In the genomic region with DNA sequence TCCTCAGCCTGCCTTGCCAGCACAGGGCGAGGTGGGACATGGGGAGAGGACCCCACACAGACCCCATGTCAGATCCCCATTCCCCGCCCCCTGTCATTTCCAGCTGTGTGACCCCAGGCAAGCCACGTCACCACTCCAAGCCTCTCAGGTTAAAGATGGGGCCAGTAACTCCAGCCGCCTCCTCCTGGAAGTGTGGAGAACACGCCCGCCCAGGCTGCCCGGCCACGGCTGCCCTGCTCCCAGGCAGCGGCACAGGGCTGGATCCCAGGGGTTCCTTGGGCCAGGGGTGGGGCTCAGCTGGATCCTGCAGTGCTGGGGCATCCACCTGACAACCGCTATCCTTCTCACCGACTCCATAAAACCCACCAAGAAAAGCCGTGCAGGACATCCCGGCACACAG, we compare ENCODE assay signal across 2 cellular contexts.
TF ChIP-seq lines count a peak whose summit lies in the region.

No MANE protein-coding gene starts in this region.

TF ChIP-seq in A549, 52 proteins besides CTCF, POLR2A, EP300 and RAD21 (continued from another document):
- TF ChIP-seq, protein P1, sequence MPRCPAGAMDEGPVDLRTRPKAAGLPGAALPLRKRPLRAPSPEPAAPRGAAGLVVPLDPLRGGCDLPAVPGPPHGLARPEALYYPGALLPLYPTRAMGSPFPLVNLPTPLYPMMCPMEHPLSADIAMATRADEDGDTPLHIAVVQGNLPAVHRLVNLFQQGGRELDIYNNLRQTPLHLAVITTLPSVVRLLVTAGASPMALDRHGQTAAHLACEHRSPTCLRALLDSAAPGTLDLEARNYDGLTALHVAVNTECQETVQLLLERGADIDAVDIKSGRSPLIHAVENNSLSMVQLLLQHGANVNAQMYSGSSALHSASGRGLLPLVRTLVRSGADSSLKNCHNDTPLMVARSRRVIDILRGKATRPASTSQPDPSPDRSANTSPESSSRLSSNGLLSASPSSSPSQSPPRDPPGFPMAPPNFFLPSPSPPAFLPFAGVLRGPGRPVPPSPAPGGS (IDR thresholded peaks at IDR 0.05), result no peak
- TF ChIP-seq TP53 (CRISPR knock-in tag; IDR thresholded peaks at IDR 0.05) (no peak), GATA3 (IDR thresholded peaks at IDR 0.05; ENCODE audit: borderline replicate concordance) (no peak), ZSCAN20 (CRISPR knock-in tag; IDR thresholded peaks at IDR 0.05) (no peak), CHD2 (IDR thresholded peaks at IDR 0.05; ENCODE audit: low read length, partially characterized antibody) (no peak), KDM5A (IDR thresholded peaks at IDR 0.05) (no peak), KDM1A (IDR thresholded peaks at IDR 0.05; ENCODE audit: low read depth) (no peak), BHLHE40 (IDR thresholded peaks at IDR 0.05; ENCODE audit: low read depth, low read length) (no peak), CBX8 (IDR thresholded peaks at IDR 0.05) (no peak), HEYL (CRISPR knock-in tag; IDR thresholded peaks at IDR 0.05) (no peak), HOXB13 (CRISPR knock-in tag; IDR thresholded peaks at IDR 0.05; ENCODE audit: low read depth) (no peak), EHMT2 (IDR thresholded peaks at IDR 0.05; ENCODE audit: low read depth) (no peak)
- TF ChIP-seq, protein P2, sequence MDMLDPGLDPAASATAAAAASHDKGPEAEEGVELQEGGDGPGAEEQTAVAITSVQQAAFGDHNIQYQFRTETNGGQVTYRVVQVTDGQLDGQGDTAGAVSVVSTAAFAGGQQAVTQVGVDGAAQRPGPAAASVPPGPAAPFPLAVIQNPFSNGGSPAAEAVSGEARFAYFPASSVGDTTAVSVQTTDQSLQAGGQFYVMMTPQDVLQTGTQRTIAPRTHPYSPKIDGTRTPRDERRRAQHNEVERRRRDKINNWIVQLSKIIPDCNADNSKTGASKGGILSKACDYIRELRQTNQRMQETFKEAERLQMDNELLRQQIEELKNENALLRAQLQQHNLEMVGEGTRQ (IDR thresholded peaks at IDR 0.05), result no peak
- TF ChIP-seq, protein P3, sequence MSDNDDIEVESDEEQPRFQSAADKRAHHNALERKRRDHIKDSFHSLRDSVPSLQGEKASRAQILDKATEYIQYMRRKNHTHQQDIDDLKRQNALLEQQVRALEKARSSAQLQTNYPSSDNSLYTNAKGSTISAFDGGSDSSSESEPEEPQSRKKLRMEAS (IDR thresholded peaks at IDR 0.05), result no peak
- TF ChIP-seq, protein P4, sequence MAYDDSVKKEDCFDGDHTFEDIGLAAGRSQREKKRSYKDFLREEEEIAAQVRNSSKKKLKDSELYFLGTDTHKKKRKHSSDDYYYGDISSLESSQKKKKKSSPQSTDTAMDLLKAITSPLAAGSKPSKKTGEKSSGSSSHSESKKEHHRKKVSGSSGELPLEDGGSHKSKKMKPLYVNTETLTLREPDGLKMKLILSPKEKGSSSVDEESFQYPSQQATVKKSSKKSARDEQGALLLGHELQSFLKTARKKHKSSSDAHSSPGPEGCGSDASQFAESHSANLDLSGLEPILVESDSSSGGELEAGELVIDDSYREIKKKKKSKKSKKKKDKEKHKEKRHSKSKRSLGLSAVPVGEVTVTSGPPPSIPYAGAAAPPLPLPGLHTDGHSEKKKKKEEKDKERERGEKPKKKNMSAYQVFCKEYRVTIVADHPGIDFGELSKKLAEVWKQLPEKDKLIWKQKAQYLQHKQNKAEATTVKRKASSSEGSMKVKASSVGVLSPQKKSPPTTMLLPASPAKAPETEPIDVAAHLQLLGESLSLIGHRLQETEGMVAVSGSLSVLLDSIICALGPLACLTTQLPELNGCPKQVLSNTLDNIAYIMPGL (CRISPR knock-in tag; IDR thresholded peaks at IDR 0.05; ENCODE audit: borderline replicate concordance), result no peak
TF ChIP-seq in A549: peak in this region for 0.

TF ChIP-seq in WTC11, 78 proteins besides CTCF, POLR2A, EP300 and RAD21 (continued from another document):
- TF ChIP-seq, protein P5, sequence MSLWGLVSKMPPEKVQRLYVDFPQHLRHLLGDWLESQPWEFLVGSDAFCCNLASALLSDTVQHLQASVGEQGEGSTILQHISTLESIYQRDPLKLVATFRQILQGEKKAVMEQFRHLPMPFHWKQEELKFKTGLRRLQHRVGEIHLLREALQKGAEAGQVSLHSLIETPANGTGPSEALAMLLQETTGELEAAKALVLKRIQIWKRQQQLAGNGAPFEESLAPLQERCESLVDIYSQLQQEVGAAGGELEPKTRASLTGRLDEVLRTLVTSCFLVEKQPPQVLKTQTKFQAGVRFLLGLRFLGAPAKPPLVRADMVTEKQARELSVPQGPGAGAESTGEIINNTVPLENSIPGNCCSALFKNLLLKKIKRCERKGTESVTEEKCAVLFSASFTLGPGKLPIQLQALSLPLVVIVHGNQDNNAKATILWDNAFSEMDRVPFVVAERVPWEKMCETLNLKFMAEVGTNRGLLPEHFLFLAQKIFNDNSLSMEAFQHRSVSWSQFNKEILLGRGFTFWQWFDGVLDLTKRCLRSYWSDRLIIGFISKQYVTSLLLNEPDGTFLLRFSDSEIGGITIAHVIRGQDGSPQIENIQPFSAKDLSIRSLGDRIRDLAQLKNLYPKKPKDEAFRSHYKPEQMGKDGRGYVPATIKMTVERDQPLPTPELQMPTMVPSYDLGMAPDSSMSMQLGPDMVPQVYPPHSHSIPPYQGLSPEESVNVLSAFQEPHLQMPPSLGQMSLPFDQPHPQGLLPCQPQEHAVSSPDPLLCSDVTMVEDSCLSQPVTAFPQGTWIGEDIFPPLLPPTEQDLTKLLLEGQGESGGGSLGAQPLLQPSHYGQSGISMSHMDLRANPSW (CRISPR knock-in tag; conservative IDR thresholded peaks at IDR 0.05; ENCODE audit: low read depth), result no peak
- no peak for TF ChIP-seq SMAD4 (CRISPR knock-in tag; IDR thresholded peaks at IDR 0.05)
- TF ChIP-seq ELF4 (CRISPR knock-in tag; IDR thresholded peaks at IDR 0.05; ENCODE audit: low read depth), result no peak
- TF ChIP-seq, protein P6, sequence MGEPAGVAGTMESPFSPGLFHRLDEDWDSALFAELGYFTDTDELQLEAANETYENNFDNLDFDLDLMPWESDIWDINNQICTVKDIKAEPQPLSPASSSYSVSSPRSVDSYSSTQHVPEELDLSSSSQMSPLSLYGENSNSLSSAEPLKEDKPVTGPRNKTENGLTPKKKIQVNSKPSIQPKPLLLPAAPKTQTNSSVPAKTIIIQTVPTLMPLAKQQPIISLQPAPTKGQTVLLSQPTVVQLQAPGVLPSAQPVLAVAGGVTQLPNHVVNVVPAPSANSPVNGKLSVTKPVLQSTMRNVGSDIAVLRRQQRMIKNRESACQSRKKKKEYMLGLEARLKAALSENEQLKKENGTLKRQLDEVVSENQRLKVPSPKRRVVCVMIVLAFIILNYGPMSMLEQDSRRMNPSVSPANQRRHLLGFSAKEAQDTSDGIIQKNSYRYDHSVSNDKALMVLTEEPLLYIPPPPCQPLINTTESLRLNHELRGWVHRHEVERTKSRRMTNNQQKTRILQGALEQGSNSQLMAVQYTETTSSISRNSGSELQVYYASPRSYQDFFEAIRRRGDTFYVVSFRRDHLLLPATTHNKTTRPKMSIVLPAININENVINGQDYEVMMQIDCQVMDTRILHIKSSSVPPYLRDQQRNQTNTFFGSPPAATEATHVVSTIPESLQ (CRISPR knock-in tag; IDR thresholded peaks at IDR 0.05), result no peak
- TF ChIP-seq FOXK1 (CRISPR knock-in tag; IDR thresholded peaks at IDR 0.05), result no peak
- no peak for TF ChIP-seq TEAD4 (CRISPR knock-in tag; IDR thresholded peaks at IDR 0.05)
- no peak for TF ChIP-seq GABPB1 (CRISPR knock-in tag; IDR thresholded peaks at IDR 0.05)
- no peak for TF ChIP-seq ZNF121 (CRISPR knock-in tag; IDR thresholded peaks at IDR 0.05)
- no peak for TF ChIP-seq RORB (CRISPR knock-in tag; IDR thresholded peaks at IDR 0.05)
